ENCODE assay signal across 8 cellular contexts in the genomic region with DNA sequence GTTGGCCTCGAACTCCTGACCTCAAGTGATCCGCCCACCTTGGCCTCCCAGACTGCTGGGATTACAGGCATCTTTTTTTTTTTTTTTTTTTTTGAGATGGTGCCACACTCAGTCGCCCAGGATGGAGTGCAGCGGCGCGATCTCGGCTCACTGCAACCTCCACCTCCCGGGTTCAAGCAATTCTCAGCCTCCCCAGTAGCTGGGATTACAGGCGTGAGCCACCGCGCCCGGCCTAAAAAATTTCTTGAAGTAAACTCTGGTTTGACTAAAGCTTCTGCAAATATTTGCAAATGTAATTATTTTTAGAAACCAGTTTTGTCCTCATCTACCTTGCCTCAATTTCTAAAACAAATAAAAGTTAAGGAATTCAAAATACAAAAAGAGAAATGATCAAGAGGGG. TPM values are rescaled to one million over a fixed set of nuclear protein-coding genes. Genes with fewer than 3 reads are reported as not detected.
A peak's percentile ranks its signal among the peaks of the same experiment; 100 is the strongest.
DNase-seq lines count a peak whose midpoint lies in the region; ATAC-seq and TF ChIP-seq lines count a peak whose summit lies in the region.

No MANE protein-coding gene starts in this region.

- intact Hi-C loops in esophagus squamous epithelium (cut with DNase I): no loop called here

- H3K4me3 ChIP-seq in GM06990 (replicated peaks; ENCODE audit: low read depth, low read length): peak overlapping the region; percentile 77
- H3K4me3 ChIP-seq in SJSA1: peak overlapping the region; percentile 70
- peak overlapping the region; percentile 61 to 96 (median 90) for H3K4me3 ChIP-seq in esophagus squamous epithelium
- peak overlapping the region; percentile 87 for H3K4me3 ChIP-seq in retinal pigment epithelial cell (ENCODE audit: low read length)

- TF ChIP-seq CTCF in GM06990 (IDR thresholded peaks at IDR 0.05; ENCODE audit: insufficient read depth, low read length, poor library complexity, severe bottlenecking) (no peak), esophagus squamous epithelium (IDR thresholded peaks at IDR 0.05) (no peak), retinal pigment epithelial cell (conservative IDR thresholded peaks at IDR 0.05; ENCODE audit: low read depth, low read length) (no peak)

- H3K4me1 ChIP-seq in SJSA1 (replicated peaks) (peaks cover 22% of the 10 kb centered on the region), esophagus squamous epithelium (peaks cover 0 to 48% (median 31%) of the 10 kb centered on the region in 3 donors)

- WGBS in esophagus squamous epithelium, 2 donors: 66 to 76% methylated on average over 2 to 12 of the region's 12 CpGs

- ATAC-seq in HG03457 (IDR thresholded peaks at IDR 0.05; ENCODE audit: unreplicated experiment): no peak

- no peak for TF ChIP-seq POLR2A in esophagus squamous epithelium (IDR thresholded peaks at IDR 0.05)

- H3K27ac ChIP-seq in SJSA1: peak overlapping the region; percentile 91
- H3K27ac ChIP-seq in esophagus squamous epithelium: peak overlapping the region; percentile 92 to 97 (median 95)

- no peaks in the 10 kb centered on the region for H3K27me3 ChIP-seq in GM06990 (replicated peaks; ENCODE audit: control insufficient read depth, insufficient read depth, low read length)
- no peaks in the 10 kb centered on the region for H3K27me3 ChIP-seq in SJSA1 (replicated peaks)
- H3K27me3 ChIP-seq in esophagus squamous epithelium: no peaks in the 10 kb centered on the region

- H3K36me3 ChIP-seq in GM06990 (ENCODE audit: control insufficient read depth, insufficient read depth, low read length) (no peaks in the 10 kb centered on the region), SJSA1 (peaks cover 33% of the 10 kb centered on the region), esophagus squamous epithelium (peaks cover 0 to 4% (median 0%) of the 10 kb centered on the region in 3 donors)

- DNase-seq in GM06990 (ENCODE audit: extremely low read depth, insufficient read length): no peak
- DNase-seq in SJSA1 (ENCODE audit: low read depth in 1 of 2, low spot score in 2 of 2): no peak
- no peak for DNase-seq in esophagus squamous epithelium (lab: John Stamatoyannopoulos, UW)
- DNase-seq in retinal pigment epithelial cell (ENCODE audit: low read depth): no peak
- DNase-seq in retina: no peak
- DNase-seq in DMS79 (lab: John Stamatoyannopoulos, UW): no peak
- DNase-seq in middle frontal gyrus (ENCODE audit: extremely low spot score, low spot score): no peak

- peaks cover 6% of the 10 kb centered on the region; the same call in 1 of the 2 replicates for H3K9me3 ChIP-seq in SJSA1 (replicated peaks)
- H3K9me3 ChIP-seq in esophagus squamous epithelium: no peaks in the 10 kb centered on the region

RNA-seq across cellular contexts. Expression of a gene that starts 1.2 kb away (rescaled TPM):
- 47.0 and 48.5 TPM in 2 replicates for total RNA-seq in SJSA1 (2014; rRNA removed; shearing (Covaris generic))
- 10 to 100 TPM; 15.0 to 33.5 (median 27.0) TPM for total RNA-seq in esophagus squamous epithelium
